In the genomic region with DNA sequence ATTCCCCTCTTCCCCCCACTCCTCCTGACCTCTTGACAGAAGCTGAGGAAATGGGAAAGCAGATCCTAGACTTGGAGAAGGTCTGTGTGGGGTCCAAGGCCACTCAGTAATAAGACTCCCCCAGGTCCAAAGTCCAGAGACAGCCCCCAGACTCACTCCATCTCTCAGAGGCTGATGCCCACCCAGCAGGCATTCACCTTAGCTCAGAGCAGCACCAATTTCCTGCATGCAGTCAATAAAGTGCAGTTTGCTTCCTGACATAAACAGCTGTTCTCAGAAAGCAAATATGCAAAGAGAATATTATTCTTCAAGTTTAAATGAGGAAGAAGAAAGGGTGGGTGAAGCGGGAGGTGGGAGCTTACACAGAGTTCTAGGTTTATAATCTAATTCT, we compare ENCODE assay signal across 10 cellular contexts.
A peak's percentile ranks its signal among the peaks of the same experiment; 100 is the strongest.
DNase-seq lines count a peak whose midpoint lies in the region; ATAC-seq and TF ChIP-seq lines count a peak whose summit lies in the region.
"Had no signal": no experiment of that assay in that cellular context is flagged by ENCODE, and none has a peak within 500 bp of the region (broad histone marks: within the 10 kb centered on the region; RNA-seq: fewer than 3 reads in every experiment).

No MANE protein-coding gene starts in this region.

- H3K4me1 Mint-ChIP-seq in activated naive CD8-positive, alpha-beta T cell treated with anti-CD3 and anti-CD28 coated beads, Interleukin-2, amount 10 ng/mL, durations not matched to agents 7 days and 5 days, result peaks cover 14% of the 10 kb centered on the region

- H3K4me3 ChIP-seq in AG10803 (ENCODE audit: low read length) (peak overlapping the region; percentile 32), muscle layer of colon (ENCODE audit: low read depth in 1 of 2, low read length in 2 of 2) (peak overlapping the region in 1 of 2 donors; percentile 78), trophoblast cell (ENCODE audit: low read depth, low read length) (no peak overlapping the region)

- peak overlapping the region; percentile 78 for H3K4me3 Mint-ChIP-seq in activated naive CD8-positive, alpha-beta T cell treated with anti-CD3 and anti-CD28 coated beads, Interleukin-2, amount 10 ng/mL, durations not matched to agents 7 days and 5 days

- no peaks in the 10 kb centered on the region for H3K79me1 ChIP-seq in trophoblast cell (ENCODE audit: low read length)

- no peak overlapping the region for H2BK120ac ChIP-seq in trophoblast cell (ENCODE audit: insufficient read depth, low read length, poor library complexity)

- H4K8ac ChIP-seq in trophoblast cell (ENCODE audit: low read depth, low read length), result no peak overlapping the region

- no peak overlapping the region for H3K18ac ChIP-seq in trophoblast cell (ENCODE audit: low read length)

- H3K27me3 ChIP-seq in muscle layer of colon (ENCODE audit: control insufficient read depth in 1 of 2, insufficient read depth in 2 of 2, low read length in 2 of 2) (no peaks in the 10 kb centered on the region), trophoblast cell (ENCODE audit: insufficient read depth, low read length) (no peaks in the 10 kb centered on the region)
- H3K27me3 ChIP-seq: ovary had no signal

- POLR2A ChIA-PET in activated naive CD8-positive, alpha-beta T cell treated with anti-CD3 and anti-CD28 coated beads, Interleukin-2, amount 10 ng/mL, durations not matched to agents 7 days and 5 days (lab: Charles Lee), result interaction anchor here (0.5 to 2.2 kb wide), 2 partner anchors 15 to 85 kb away, joined by 4 to 17 read pairs; a partner anchor contains a TSS

- H3K9me3 ChIP-seq in muscle layer of colon (ENCODE audit: low read length), result no peaks in the 10 kb centered on the region
- no peaks in the 10 kb centered on the region for H3K9me3 ChIP-seq in trophoblast cell (ENCODE audit: insufficient read depth, low read depth, low read length)
- H3K9me3 ChIP-seq: ovary had no signal

- no peak overlapping the region for H4K91ac ChIP-seq in trophoblast cell (ENCODE audit: low read depth, low read length)

- H2AFZ ChIP-seq in trophoblast cell (ENCODE audit: insufficient read depth, low read length, poor library complexity), result no peak overlapping the region

- no peaks in the 10 kb centered on the region for H3K27me3 Mint-ChIP-seq in activated naive CD8-positive, alpha-beta T cell treated with anti-CD3 and anti-CD28 coated beads, Interleukin-2, amount 10 ng/mL, durations not matched to agents 7 days and 5 days

- H3K9ac ChIP-seq in muscle layer of colon (ENCODE audit: low read length) (peak overlapping the region; percentile 44), trophoblast cell (ENCODE audit: low read length) (no peak overlapping the region)

- H3K27ac Mint-ChIP-seq in activated naive CD8-positive, alpha-beta T cell treated with anti-CD3 and anti-CD28 coated beads, Interleukin-2, amount 10 ng/mL, durations not matched to agents 7 days and 5 days, result peak overlapping the region; percentile 95

- H2AK5ac ChIP-seq in trophoblast cell (ENCODE audit: low read length), result no peak overlapping the region

- TF ChIP-seq CTCF in AG10803 (conservative IDR thresholded peaks at IDR 0.05; ENCODE audit: low read length) (no peak), GM20000 (IDR thresholded peaks at IDR 0.05; ENCODE audit: extremely low read depth, missing control alignments) (no peak)

- no peak overlapping the region for H3K14ac ChIP-seq in trophoblast cell (ENCODE audit: low read length)

- ATAC-seq in HG02571 (IDR thresholded peaks at IDR 0.05; ENCODE audit: unreplicated experiment) (peak; percentile 18), HG02798 (IDR thresholded peaks at IDR 0.05; ENCODE audit: poor library complexity, unreplicated experiment) (no peak), HG03108 (IDR thresholded peaks at IDR 0.05; ENCODE audit: unreplicated experiment) (no peak)
- ATAC-seq in activated naive CD8-positive, alpha-beta T cell treated with anti-CD3 and anti-CD28 coated beads, Interleukin-2, amount 10 ng/mL, durations not matched to agents 7 days and 5 days (ENCODE audit: low read depth), result no peak

- no peaks in the 10 kb centered on the region for H3K79me2 ChIP-seq in trophoblast cell (ENCODE audit: control insufficient read depth, insufficient read depth, low read length, poor library complexity)

- H3K36me3 ChIP-seq in muscle layer of colon (ENCODE audit: insufficient read depth, low read length) (no peaks in the 10 kb centered on the region), trophoblast cell (ENCODE audit: control insufficient read depth in 1 of 2, insufficient read depth in 2 of 2, low read length in 2 of 2) (no peaks in the 10 kb centered on the region)
- H3K36me3 ChIP-seq: ovary had no signal

- H4K12ac ChIP-seq in trophoblast cell (ENCODE audit: low read depth, low read length), result no peak overlapping the region

- no peak overlapping the region for H3K4ac ChIP-seq in trophoblast cell (ENCODE audit: low read depth, low read length)

- no peak overlapping the region for H3K23ac ChIP-seq in trophoblast cell (ENCODE audit: low read length)

- H3K36me3 Mint-ChIP-seq in activated naive CD8-positive, alpha-beta T cell treated with anti-CD3 and anti-CD28 coated beads, Interleukin-2, amount 10 ng/mL, durations not matched to agents 7 days and 5 days, result no peaks in the 10 kb centered on the region

- no peaks in the 10 kb centered on the region for H3K9me3 Mint-ChIP-seq in activated naive CD8-positive, alpha-beta T cell treated with anti-CD3 and anti-CD28 coated beads, Interleukin-2, amount 10 ng/mL, durations not matched to agents 7 days and 5 days

- H3K4me1 ChIP-seq in muscle layer of colon (ENCODE audit: insufficient read depth, low read length) (peaks cover 30% of the 10 kb centered on the region), trophoblast cell (ENCODE audit: control insufficient read depth in 1 of 2, insufficient read depth in 2 of 2, low read length in 2 of 2) (peaks cover 5 to 8% of the 10 kb centered on the region in 2 experiments)

- WGBS in trophoblast cell (ENCODE audit: extremely low coverage, insufficient coverage, insufficient read length), result no CpG with 5 or more reads among the region's 1 CpG

- no peak overlapping the region for H2BK5ac ChIP-seq in trophoblast cell (ENCODE audit: low read depth, low read length, poor library complexity)

- no peak for DNase-seq in AG10803 (ENCODE audit: low read depth)
- no peak for DNase-seq in activated naive CD8-positive, alpha-beta T cell treated with anti-CD3 and anti-CD28 coated beads, Interleukin-2, amount 10 ng/mL, durations not matched to agents 7 days and 5 days
- DNase-seq in trophoblast cell, result no peak
- no peak for DNase-seq in GM20000 (ENCODE audit: low spot score)
- DNase-seq: NCI-H1105 treated with DMSO at 0.1 percent for 48 hours had no signal

- H3K4me2 ChIP-seq in trophoblast cell (ENCODE audit: low read length), result no peak overlapping the region

- H3K27ac ChIP-seq in muscle layer of colon (ENCODE audit: low read depth, low read length) (no peak overlapping the region), trophoblast cell (ENCODE audit: low read depth, low read length) (no peak overlapping the region)

- H2BK12ac ChIP-seq in trophoblast cell (ENCODE audit: low read length), result no peak overlapping the region
